ENCODE assay signal across 8 cellular contexts in the genomic region with DNA sequence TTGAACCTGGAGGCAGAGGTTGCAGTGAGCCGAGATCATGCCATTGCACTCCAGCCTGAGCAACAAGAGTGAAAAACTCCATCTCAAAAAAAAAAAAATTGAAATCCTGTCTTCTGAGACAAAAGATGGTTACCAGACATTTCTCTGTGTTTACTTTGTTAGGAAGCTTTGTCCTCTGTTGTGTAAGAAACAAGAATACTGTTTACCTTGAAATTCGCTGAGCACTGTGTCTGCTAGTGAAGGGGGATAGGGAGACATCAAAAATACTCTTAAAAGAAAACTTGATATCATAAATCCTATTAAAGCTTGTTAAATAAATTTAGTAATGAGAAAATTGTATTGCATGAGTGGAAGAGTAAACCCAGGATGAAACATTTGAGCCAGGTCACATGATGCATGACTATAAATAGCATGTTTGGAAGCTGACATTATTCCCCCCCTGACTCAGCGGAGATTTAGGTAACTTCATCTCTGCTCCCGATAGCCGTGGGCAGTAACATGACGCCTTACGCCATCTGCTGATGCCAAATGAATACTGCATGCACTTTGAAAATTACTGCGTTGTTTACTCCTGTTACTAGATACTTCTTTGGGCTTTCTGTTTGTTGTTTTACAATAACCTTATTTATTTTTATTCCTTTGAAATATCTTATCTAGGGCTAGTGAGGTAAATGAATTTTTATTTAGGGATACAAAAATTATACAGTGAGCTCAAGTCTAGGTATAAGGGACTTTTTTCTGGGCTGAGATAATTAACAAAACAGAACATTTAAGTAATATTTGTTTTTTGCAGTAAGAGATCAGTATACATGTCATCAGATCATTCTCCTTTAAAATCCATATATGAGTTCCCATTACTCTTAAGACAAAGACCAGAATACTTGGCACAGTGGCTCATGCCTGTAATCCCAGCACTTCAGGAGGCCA.
DNase-seq lines count a peak whose midpoint lies in the region; ATAC-seq, FAIRE-seq and TF ChIP-seq lines count a peak whose summit lies in the region.

No MANE protein-coding gene starts in this region.

- H3K79me2 ChIP-seq in keratinocyte (ENCODE audit: control insufficient read depth, insufficient read depth, low read length): no peaks in the 10 kb centered on the region

- H3K4me1 ChIP-seq in breast epithelium: peaks cover 0 to 9% of the 10 kb centered on the region in 2 donors
- H3K4me1 ChIP-seq in keratinocyte (ENCODE audit: control insufficient read depth, extremely low read depth, insufficient read depth, low read length): peaks cover 12% of the 10 kb centered on the region

- H3K9ac ChIP-seq in keratinocyte (ENCODE audit: control insufficient read depth, extremely low read depth, insufficient read depth, low read length): peak overlapping the region; percentile 24

- ATAC-seq in GM21515 (IDR thresholded peaks at IDR 0.05; ENCODE audit: unreplicated experiment): no peak

- no peaks in the 10 kb centered on the region for H3K27me3 ChIP-seq in breast epithelium
- no peaks in the 10 kb centered on the region for H3K27me3 ChIP-seq in keratinocyte (ENCODE audit: control insufficient read depth, extremely low read depth, insufficient read depth, low read length)

- TF ChIP-seq CTCF in HFF-Myc (IDR thresholded peaks at IDR 0.05; ENCODE audit: low read depth, low read length, missing control alignments): peak; percentile 85
- TF ChIP-seq CTCF in breast epithelium (IDR thresholded peaks at IDR 0.05): peak; percentile 81 to 92 (median 89)
- TF ChIP-seq CTCF in keratinocyte (optimal IDR thresholded peaks at IDR 0.05 in 1 of 3, IDR thresholded peaks at IDR 0.05 in 1 of 3, conservative IDR thresholded peaks at IDR 0.05 in 1 of 3; ENCODE audit: extremely low read depth in 1 of 3, insufficient read depth in 2 of 3, low read length in 3 of 3): peak; percentile 74 to 94 (median 87)

- peak; percentile 88 for FAIRE-seq in keratinocyte (lab: Jason Lieb, UNC)

- no peak overlapping the region for H3K4me2 ChIP-seq in keratinocyte (ENCODE audit: control insufficient read depth, extremely low read depth, insufficient read depth, low read depth, low read length)

- intact Hi-C loops in breast epithelium (cut with DNase I; ENCODE audit: low total_unique reads): no loop called here

- no peak for TF ChIP-seq POLR2A in breast epithelium (IDR thresholded peaks at IDR 0.05)

- H3K4me3 ChIP-seq in HFF-Myc (replicated peaks; ENCODE audit: low read depth, low read length): no peak overlapping the region
- no peak overlapping the region for H3K4me3 ChIP-seq in breast epithelium
- no peak overlapping the region for H3K4me3 ChIP-seq in keratinocyte (ENCODE audit: control insufficient read depth in 2 of 3, extremely low read depth in 1 of 3, insufficient read depth in 2 of 3, low read depth in 1 of 3, low read length in 3 of 3)

- H3K9me3 ChIP-seq in breast epithelium (no peaks in the 10 kb centered on the region), keratinocyte (ENCODE audit: control insufficient read depth, low read depth, low read length) (no peaks in the 10 kb centered on the region)

- dilution Hi-C loops in keratinocyte (cut with MboI; ENCODE audit: extremely low pct_ligation_motif_present, low sequenced_read_pairs): no loop called here

- peak; percentile 88 for DNase-seq in DMS153 treated with DMSO at 0.1 percent for 48 hours (lab: John Stamatoyannopoulos, UW; ENCODE audit: unreplicated experiment)
- DNase-seq in HFF-Myc (ENCODE audit: extremely low read depth, low read depth): peak; percentile 88
- DNase-seq in NCI-H2029 (lab: John Stamatoyannopoulos, UW): peak; percentile 81
- peak; percentile 14 for DNase-seq in T-helper 9 cell
- DNase-seq in breast epithelium (ENCODE audit: low spot score in 2 of 2): peak; percentile 59 to 72
- peak; percentile 62 for DNase-seq in keratinocyte (ENCODE audit: low read depth, low spot score)
- peak; percentile 6 to 28 (median 11) for DNase-seq in stimulated activated CD4-positive, alpha-beta T cell treated with anti-CD3 and anti-CD28 coated beads, Interleukin-1b, Interleukin-23, amount 100 ng/mL, for 24 hours (ENCODE audit: low read depth in 4 of 4, low spot score in 1 of 4)

- H4K20me1 ChIP-seq in keratinocyte (ENCODE audit: control insufficient read depth, extremely low read depth, insufficient read depth, low read length): no peaks in the 10 kb centered on the region

- H3K36me3 ChIP-seq in breast epithelium (no peaks in the 10 kb centered on the region), keratinocyte (ENCODE audit: control insufficient read depth in 2 of 2, extremely low read depth in 1 of 2, insufficient read depth in 2 of 2, low read length in 2 of 2) (peaks cover 0 to 6% of the 10 kb centered on the region in 2 experiments)

- H3K27ac ChIP-seq in breast epithelium: peak overlapping the region; percentile 56 to 68
- H3K27ac ChIP-seq in keratinocyte (ENCODE audit: control insufficient read depth, insufficient read depth, low read length): peak overlapping the region; percentile 77

- H2AFZ ChIP-seq in keratinocyte (ENCODE audit: control insufficient read depth, low read length): no peak overlapping the region

- no peaks in the 10 kb centered on the region for H3K9me1 ChIP-seq in keratinocyte (ENCODE audit: control insufficient read depth, extremely low read depth, insufficient read depth, low read length)

Comparison
In these comparisons a context has a peak if more than half of its experiments do, and no peak if none do; other contexts are left out.
1. DNase-seq: peak in every context shown above with its lines; median percentile 88 in DMS153 treated with DMSO at 0.1 percent for 48 hours; 88 in HFF-Myc; 81 in NCI-H2029; 66 in breast epithelium; 62 in keratinocyte; 14 in T-helper 9 cell; 11 in stimulated activated CD4-positive, alpha-beta T cell treated with anti-CD3 and anti-CD28 coated beads, Interleukin-1b, Interleukin-23, amount 100 ng/mL, for 24 hours.